ENCODE assay signal across 8 cellular contexts in the genomic region with DNA sequence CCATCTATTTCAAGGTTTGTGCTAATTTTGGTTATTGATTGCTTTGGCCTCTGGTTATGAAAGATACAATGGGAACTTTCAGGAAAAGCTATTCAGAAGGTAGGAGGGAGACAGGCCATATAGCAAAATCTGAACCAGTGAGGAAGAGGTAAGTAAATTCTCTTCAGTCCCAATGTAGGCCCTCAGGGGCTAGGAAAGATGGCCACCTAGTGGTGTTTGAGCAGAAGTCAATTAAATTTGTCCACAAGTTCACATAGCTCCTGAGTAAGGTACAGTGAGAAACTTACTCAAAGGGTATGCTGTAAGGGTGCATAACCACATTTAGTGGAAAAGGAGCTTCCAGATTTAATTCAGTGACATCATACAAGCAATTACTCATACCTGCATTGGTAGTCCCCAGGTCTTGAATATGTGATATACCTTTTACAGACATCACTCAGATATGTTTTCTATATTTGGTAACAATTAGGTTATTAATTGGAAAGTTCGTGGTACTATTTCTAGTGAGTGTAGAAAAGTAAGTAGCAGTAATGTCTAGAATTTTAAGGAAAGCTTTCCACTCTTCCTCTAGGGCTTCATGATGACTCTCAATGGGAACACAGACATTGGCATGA. TPM values are rescaled to one million over a fixed set of nuclear protein-coding genes. Genes with fewer than 3 reads are reported as not detected.
DNase-seq lines count a peak whose midpoint lies in the region; ATAC-seq, FAIRE-seq and TF ChIP-seq lines count a peak whose summit lies in the region.

No MANE protein-coding gene starts in this region.

- TF ChIP-seq CTCF in AG09309 (IDR thresholded peaks at IDR 0.05; ENCODE audit: control insufficient read depth, insufficient read depth, low read depth, low read length, missing control alignments) (peak; percentile 78), RWPE2 (IDR thresholded peaks at IDR 0.05; ENCODE audit: poor library complexity, severe bottlenecking) (peak; percentile 84), dorsolateral prefrontal cortex (IDR thresholded peaks at IDR 0.05 in 54 of 56, conservative IDR thresholded peaks at IDR 0.05 in 2 of 56; ENCODE audit: low read depth in 1 of 56, partially characterized antibody in 56 of 56) (peak; percentile 56 to 85 (median 76))

- no peak overlapping the region for H3K27ac ChIP-seq in RWPE2 (ENCODE audit: poor library complexity, severe bottlenecking)
- no peak overlapping the region for H3K27ac ChIP-seq in dorsolateral prefrontal cortex

- H3K4me3 ChIP-seq in AG09309 (ENCODE audit: control insufficient read depth, low read depth, low read length) (no peak overlapping the region), RWPE2 (ENCODE audit: severe bottlenecking) (no peak overlapping the region), dorsolateral prefrontal cortex (no peak overlapping the region)

- TF ChIP-seq POLR2A in GM12892 (IDR thresholded peaks at IDR 0.05; ENCODE audit: low read depth, low read length): no peak

- peak; percentile 50 for DNase-seq in AG09309 (ENCODE audit: low read depth)
- DNase-seq in GM12892 (ENCODE audit: insufficient read length): no peak
- DNase-seq in MV-4-11 (lab: John Stamatoyannopoulos, UW): peak; percentile 62
- DNase-seq in RWPE2 (ENCODE audit: low spot score): no peak
- DNase-seq in dorsolateral prefrontal cortex: peak in 2 of 10 donors; percentile 37 to 41
- peak; percentile 62 to 86 for DNase-seq in lung microvascular endothelial cell (ENCODE audit: low read depth in 2 of 2)
- no peak for DNase-seq in stimulated activated naive CD4-positive, alpha-beta T cell treated with Interleukin-2 at 50 U/mL for 16 hours (lab: John Stamatoyannopoulos, UW)

- peak; percentile 95 for FAIRE-seq in GM12892 (lab: Jason Lieb, UNC)

- no peaks in the 10 kb centered on the region for H3K9me3 ChIP-seq in RWPE2 (ENCODE audit: severe bottlenecking)

- intact Hi-C loops in dorsolateral prefrontal cortex (cut with DNase I): loop anchor here (5.0 to 10.0 kb wide), 2 partner anchors 145 to 262 kb away; no protein-coding TSS in a partner anchor

- no peaks in the 10 kb centered on the region for H3K27me3 ChIP-seq in RWPE2 (ENCODE audit: insufficient read depth, poor library complexity, severe bottlenecking)
- no peaks in the 10 kb centered on the region for H3K27me3 ChIP-seq in dorsolateral prefrontal cortex

- no peaks in the 10 kb centered on the region for H3K36me3 ChIP-seq in RWPE2 (ENCODE audit: low read depth)

- no peaks in the 10 kb centered on the region for H3K4me1 ChIP-seq in RWPE2 (ENCODE audit: insufficient read depth, poor library complexity, severe bottlenecking)

- ATAC-seq in HG02623 (IDR thresholded peaks at IDR 0.05; ENCODE audit: unreplicated experiment) (peak; percentile 94), RWPE2 (ENCODE audit: low read depth) (peak; percentile 86)

RNA-seq across cellular contexts. Expression of gene FMO1, which starts 21.4 kb away (rescaled TPM):
- polyA plus RNA-seq in GM12892 (2012; ENCODE audit: missing spikeins): not detected
- total RNA-seq in dorsolateral prefrontal cortex (1 to 10 TPM in 3 of 120 experiments, under 1 TPM in 11, not detected in 106; 0.21 to 1.3 (median 0.56) TPM), lung microvascular endothelial cell (not detected in 2 replicates)

RNA-seq across cellular contexts. Expression of gene FMO2, which starts 41.8 kb away (rescaled TPM):
- polyA plus RNA-seq in GM12892 (2012; ENCODE audit: missing spikeins): not detected
- total RNA-seq in dorsolateral prefrontal cortex (10 to 100 TPM in 3 of 120 experiments, 1 to 10 TPM in 115, under 1 TPM in 2; 0.65 to 14.6 (median 3.5) TPM), lung microvascular endothelial cell (0.20 TPM in 1 of 2 replicates, not detected in the other)

Comparison
In these comparisons a context has a peak if more than half of its experiments do, and no peak if none do; other contexts are left out.
1. DNase-seq: peak in AG09309 (single experiment), MV-4-11 (single experiment) and lung microvascular endothelial cell (2 of 2); none in GM12892 (single experiment), RWPE2 (single experiment) and stimulated activated naive CD4-positive, alpha-beta T cell treated with Interleukin-2 at 50 U/mL for 16 hours (single experiment).
2. Peak in every context shown above with its lines, with median percentiles within 50 percentile points of each other: CTCF ChIP-seq.